Comparison of ENCODE assay signal across 8 cellular contexts in genomic region chr6:53547815-53548496, GRCh38. TPM values are rescaled to one million over a fixed set of nuclear protein-coding genes. Genes with fewer than 3 reads are reported as not detected.
DNase-seq lines count a peak whose midpoint lies in the region; ATAC-seq lines count a peak whose summit lies in the region.

No MANE protein-coding gene starts in this region.

- H3K9me3 Mint-ChIP-seq in activated CD8-positive, alpha-beta memory T cell treated with anti-CD3 and anti-CD28 coated beads, Interleukin-2, amount 10 ng/mL, durations not matched to agents 7 days and 5 days (ENCODE audit: low read depth): peaks cover 3% of the 10 kb centered on the region

- DNase-seq in COLO829 (ENCODE audit: low spot score) (peak; percentile 97), HT1080 (ENCODE audit: low read depth) (peak; percentile 94), NOMO-1 (lab: John Stamatoyannopoulos, UW; ENCODE audit: unreplicated experiment in 2 of 2) (peak; percentile 96 to 99), mesenteric fat pad (ENCODE audit: low spot score) (peak; percentile 99)
- DNase-seq in activated CD8-positive, alpha-beta memory T cell treated with anti-CD3 and anti-CD28 coated beads, Interleukin-2, amount 10 ng/mL, durations not matched to agents 7 days and 5 days: peak; percentile 97
- peak; percentile 87 for DNase-seq in stimulated activated CD8-positive, alpha-beta memory T cell treated with anti-CD3 and anti-CD28 coated beads, Interleukin-15, amount 100 ng/mL, for 1 hour (ENCODE audit: low read depth)

- H3K4me3 Mint-ChIP-seq in activated CD8-positive, alpha-beta memory T cell treated with anti-CD3 and anti-CD28 coated beads, Interleukin-2, amount 10 ng/mL, durations not matched to agents 7 days and 5 days: peak overlapping the region; percentile 77

- peaks cover 13% of the 10 kb centered on the region for H3K27me3 Mint-ChIP-seq in activated CD8-positive, alpha-beta memory T cell treated with anti-CD3 and anti-CD28 coated beads, Interleukin-2, amount 10 ng/mL, durations not matched to agents 7 days and 5 days

- CTCF ChIA-PET in activated CD8-positive, alpha-beta memory T cell treated with anti-CD3 and anti-CD28 coated beads, Interleukin-2, amount 10 ng/mL, durations not matched to agents 7 days and 5 days (lab: Charles Lee): interaction anchor here (1.0 to 2.7 kb wide), 8 partner anchors 55 to 247 kb away, joined by 3 to 25 read pairs (median 6); partner anchors contain the start of gene LRRC1

- peaks cover 9% of the 10 kb centered on the region for H3K36me3 Mint-ChIP-seq in activated CD8-positive, alpha-beta memory T cell treated with anti-CD3 and anti-CD28 coated beads, Interleukin-2, amount 10 ng/mL, durations not matched to agents 7 days and 5 days

- peak; percentile 69 for ATAC-seq in GM21360 (IDR thresholded peaks at IDR 0.05; ENCODE audit: unreplicated experiment)
- peak; percentile 87 for ATAC-seq in activated CD8-positive, alpha-beta memory T cell treated with anti-CD3 and anti-CD28 coated beads, Interleukin-2, amount 10 ng/mL, durations not matched to agents 7 days and 5 days

- no peaks in the 10 kb centered on the region for H3K27me3 ChIP-seq in endocrine pancreas (ENCODE audit: control insufficient read depth, insufficient read depth, low read length)

- H3K36me3 ChIP-seq in endocrine pancreas (ENCODE audit: control insufficient read depth, insufficient read depth, low read length): no peaks in the 10 kb centered on the region

- peak overlapping the region; percentile 96 for H3K4me3 ChIP-seq in endocrine pancreas (ENCODE audit: control insufficient read depth, insufficient read depth, low read length)

- peak overlapping the region; percentile 54 for H3K27ac Mint-ChIP-seq in activated CD8-positive, alpha-beta memory T cell treated with anti-CD3 and anti-CD28 coated beads, Interleukin-2, amount 10 ng/mL, durations not matched to agents 7 days and 5 days

- peaks cover 42% of the 10 kb centered on the region for H3K4me1 Mint-ChIP-seq in activated CD8-positive, alpha-beta memory T cell treated with anti-CD3 and anti-CD28 coated beads, Interleukin-2, amount 10 ng/mL, durations not matched to agents 7 days and 5 days

- peaks cover 8% of the 10 kb centered on the region for H3K4me1 ChIP-seq in endocrine pancreas (ENCODE audit: control insufficient read depth, insufficient read depth, low read length)

- H3K9me3 ChIP-seq in endocrine pancreas (ENCODE audit: control insufficient read depth, low read length): no peaks in the 10 kb centered on the region

- peak overlapping the region; percentile 95 for H3K9ac ChIP-seq in endocrine pancreas (ENCODE audit: control insufficient read depth, insufficient read depth, low read length)

RNA-seq across cellular contexts. Expression of gene GCLC, which starts 3.1 kb away (rescaled TPM):
- total RNA-seq in HT1080 (2014; rRNA removed; shearing (Covaris generic)): 17.9 and 22.9 TPM in 2 replicates
- 10.0 and 11.5 TPM in 2 replicates for polyA plus RNA-seq in HT1080 (2015; cell fraction: cytosol; rRNA removed)
- polyA plus RNA-seq in HT1080 (2015; cell fraction: nucleus; rRNA removed): 13.8 and 14.8 TPM in 2 replicates
- total RNA-seq in activated CD8-positive, alpha-beta memory T cell treated with anti-CD3 and anti-CD28 coated beads, Interleukin-2, amount 10 ng/mL, durations not matched to agents 7 days and 5 days: 10 to 100 TPM; 33.7 to 36.3 TPM
- 59.6 TPM for total RNA-seq in mesenteric fat pad

Comparison
In these comparisons a context has a peak if more than half of its experiments do, and no peak if none do; other contexts are left out.
1. Peak in every context shown above with its lines: DNase-seq, ATAC-seq and H3K4me3 ChIP-seq.